16 cellular contexts compared by ENCODE assay signal in the genomic region with DNA sequence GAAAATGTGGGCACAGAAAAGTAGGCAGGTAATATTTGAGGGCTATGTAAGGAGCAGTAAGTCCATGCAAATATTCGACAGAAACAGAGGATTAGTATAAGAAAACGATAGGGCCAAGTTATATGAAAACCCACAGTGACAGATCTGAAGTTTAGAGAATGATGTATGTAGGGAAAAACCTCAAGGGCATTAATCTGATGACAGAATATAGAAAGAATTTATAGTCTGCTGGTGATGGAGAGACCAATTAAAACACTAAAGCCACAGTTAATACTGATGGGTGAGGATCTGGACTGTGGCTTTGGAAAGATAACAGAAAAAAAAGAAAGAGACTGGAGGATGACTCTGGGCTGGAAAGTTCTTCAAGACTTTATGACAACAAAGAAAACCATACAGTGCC.
DNase-seq lines count a peak whose midpoint lies in the region; ATAC-seq, FAIRE-seq and TF ChIP-seq lines count a peak whose summit lies in the region.
"Had no signal": no experiment of that assay in that cellular context is flagged by ENCODE, and none has a peak within 500 bp of the region (broad histone marks: within the 10 kb centered on the region; RNA-seq: fewer than 3 reads in every experiment).

No MANE protein-coding gene starts in this region.

- intact Hi-C loops in upper lobe of right lung (cut with DNase I): no loop called here

- H3K27ac ChIP-seq in upper lobe of right lung: no peak overlapping the region
- H3K27ac ChIP-seq: esophagus muscularis mucosa had no signal

- TF ChIP-seq CTCF in cardiac fibroblast (IDR thresholded peaks at IDR 0.05; ENCODE audit: low read depth, low read length) (no peak), mesothelial cell of epicardium (IDR thresholded peaks at IDR 0.05; ENCODE audit: unreplicated experiment) (no peak), upper lobe of right lung (IDR thresholded peaks at IDR 0.05) (no peak)

- no peak for FAIRE-seq in HTR-8/SVneo (lab: Jason Lieb, UNC)
- FAIRE-seq: colon had no signal

- H3K27ac Mint-ChIP-seq in mesothelial cell of epicardium: peak overlapping the region; percentile 80
- H3K27ac Mint-ChIP-seq: activated naive CD8-positive, alpha-beta T cell had no signal

- no peaks in the 10 kb centered on the region for H3K9me3 Mint-ChIP-seq in mesothelial cell of epicardium

- peaks cover 4% of the 10 kb centered on the region for H3K27me3 ChIP-seq in upper lobe of right lung
- H3K27me3 ChIP-seq: esophagus muscularis mucosa had no signal

- H3K4me1 Mint-ChIP-seq in mesothelial cell of epicardium: peaks cover 58% of the 10 kb centered on the region

- no peak overlapping the region for H3K4me3 Mint-ChIP-seq in mesothelial cell of epicardium
- H3K4me3 Mint-ChIP-seq: activated naive CD8-positive, alpha-beta T cell had no signal

- peaks cover 1% of the 10 kb centered on the region for H3K36me3 Mint-ChIP-seq in mesothelial cell of epicardium
- H3K36me3 Mint-ChIP-seq: activated naive CD8-positive, alpha-beta T cell had no signal

- H3K4me3 ChIP-seq in cardiac fibroblast (replicated peaks in 1 of 2; ENCODE audit: low read depth in 2 of 2, low read length in 2 of 2): no peak overlapping the region
- H3K4me3 ChIP-seq in upper lobe of right lung: no peak overlapping the region
- H3K4me3 ChIP-seq: esophagus muscularis mucosa had no signal

- H3K36me3 ChIP-seq in upper lobe of right lung: no peaks in the 10 kb centered on the region
- H3K36me3 ChIP-seq: esophagus muscularis mucosa had no signal

- H3K9me3 ChIP-seq in upper lobe of right lung: no peaks in the 10 kb centered on the region
- H3K9me3 ChIP-seq: esophagus muscularis mucosa had no signal

- no peaks in the 10 kb centered on the region for H3K4me1 ChIP-seq in upper lobe of right lung

- peak; percentile 24 for DNase-seq in AG08396 (ENCODE audit: low spot score)
- peak; percentile 75 for DNase-seq in HTR-8/SVneo (ENCODE audit: insufficient read length, low spot score)
- DNase-seq in cardiac fibroblast (ENCODE audit: low read depth in 2 of 2): peak; percentile 26 to 50
- DNase-seq in mesothelial cell of epicardium (ENCODE audit: low spot score in 2 of 2, unreplicated experiment in 2 of 2): no peak
- DNase-seq in upper lobe of right lung: no peak
- DNase-seq: DMS153, midbrain, NCI-H1436 treated with DMSO at 0.1 percent for 48 hours, T-helper 1 cell had no signal

- ATAC-seq in HG03521 (IDR thresholded peaks at IDR 0.05; ENCODE audit: unreplicated experiment) (no peak), GM18870 (IDR thresholded peaks at IDR 0.05; ENCODE audit: unreplicated experiment) (no peak), GM21576 (IDR thresholded peaks at IDR 0.05; ENCODE audit: unreplicated experiment) (no peak), upper lobe of right lung (no peak)
- ATAC-seq: activated CD4-positive, CD25-positive, alpha-beta regulatory T cell treated with anti-CD3 and anti-CD28 coated beads, Interleukin-2, amount 50 U/mL, for 24 hours had no signal

- no peaks in the 10 kb centered on the region for H3K27me3 Mint-ChIP-seq in mesothelial cell of epicardium (ENCODE audit: low read depth)
- H3K27me3 Mint-ChIP-seq: activated naive CD8-positive, alpha-beta T cell had no signal

Comparison
In these comparisons a context has a peak if more than half of its experiments do, and no peak if none do; other contexts are left out.
1. DNase-seq: peak in AG08396 (single experiment), HTR-8/SVneo (single experiment) and cardiac fibroblast (2 of 2); none in mesothelial cell of epicardium (0 of 2) and upper lobe of right lung (single experiment).